ENCODE assay signal across 19 cellular contexts in the genomic region with DNA sequence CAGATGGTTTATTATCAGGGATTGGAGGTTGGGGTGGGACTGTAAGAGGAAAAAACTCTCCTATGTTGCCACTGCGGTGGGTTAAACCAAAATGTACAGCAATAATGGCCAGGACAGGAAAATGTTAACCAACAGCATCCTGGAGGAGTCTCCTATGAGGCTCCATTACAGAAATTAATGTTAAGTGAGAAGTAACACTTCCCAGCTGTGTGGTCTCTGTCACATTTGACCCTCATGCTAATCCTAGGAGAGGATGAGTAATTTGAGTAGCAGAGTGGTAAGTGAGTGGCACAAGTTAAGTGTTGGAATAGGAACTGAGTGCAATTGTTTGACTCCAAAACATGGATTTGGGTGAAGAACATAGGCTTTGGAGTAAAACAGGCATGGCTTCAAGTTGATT. TPM values are rescaled to one million over a fixed set of nuclear protein-coding genes. Genes with fewer than 3 reads are reported as not detected.
DNase-seq lines count a peak whose midpoint lies in the region; ATAC-seq and TF ChIP-seq lines count a peak whose summit lies in the region.
"Had no signal": no experiment of that assay in that cellular context is flagged by ENCODE, and none has a peak within 500 bp of the region (broad histone marks: within the 10 kb centered on the region; RNA-seq: fewer than 3 reads in every experiment).

No MANE protein-coding gene starts in this region.

- H3K4me1 ChIP-seq in right atrium auricular region (peaks cover 0 to 45% of the 10 kb centered on the region in 2 donors), gastrocnemius medialis (peaks cover 16 to 21% of the 10 kb centered on the region in 2 donors)
- peaks cover 31 to 33% of the 10 kb centered on the region in 2 donors for H3K4me1 ChIP-seq in naive thymus-derived CD4-positive, alpha-beta T cell (ENCODE audit: control insufficient read depth in 2 of 2, insufficient read depth in 2 of 2, low read length in 2 of 2)
- H3K4me1 ChIP-seq: Caco-2 had no signal

- no peak overlapping the region for H3K4me3 ChIP-seq in right atrium auricular region
- no peak overlapping the region for H3K4me3 ChIP-seq in naive thymus-derived CD4-positive, alpha-beta T cell (ENCODE audit: low read length)
- H3K4me3 ChIP-seq in gastrocnemius medialis = no peak overlapping the region
- H3K4me3 ChIP-seq: stomach had no signal

- H3K9me3 ChIP-seq in right atrium auricular region = no peaks in the 10 kb centered on the region
- H3K9me3 ChIP-seq in naive thymus-derived CD4-positive, alpha-beta T cell (ENCODE audit: control insufficient read depth in 2 of 3, low read length in 3 of 3) = no peaks in the 10 kb centered on the region
- no peaks in the 10 kb centered on the region for H3K9me3 ChIP-seq in gastrocnemius medialis
- H3K9me3 ChIP-seq: Caco-2, stomach had no signal

- no peaks in the 10 kb centered on the region for H3K36me3 ChIP-seq in right atrium auricular region
- H3K36me3 ChIP-seq in naive thymus-derived CD4-positive, alpha-beta T cell (ENCODE audit: control insufficient read depth in 2 of 3, insufficient read depth in 3 of 3, low read length in 3 of 3) = peaks cover 0 to 26% (median 4%) of the 10 kb centered on the region in 3 experiments
- H3K36me3 ChIP-seq in gastrocnemius medialis = no peaks in the 10 kb centered on the region
- H3K36me3 ChIP-seq: stomach had no signal

- H3K27ac ChIP-seq in right atrium auricular region = peak overlapping the region; percentile 45 to 49
- peak overlapping the region; percentile 10 for H3K27ac ChIP-seq in naive thymus-derived CD4-positive, alpha-beta T cell (ENCODE audit: low read depth, low read length)
- H3K27ac ChIP-seq in gastrocnemius medialis = no peak overlapping the region
- H3K27ac ChIP-seq: stomach had no signal

- no peak overlapping the region for H3K4me3 Mint-ChIP-seq in activated CD8-positive, alpha-beta T cell treated with anti-CD3 and anti-CD28 coated beads for 36 hours
- H3K4me3 Mint-ChIP-seq in naive thymus-derived CD4-positive, alpha-beta T cell = no peak overlapping the region
- H3K4me3 Mint-ChIP-seq in chondrocyte (ENCODE audit: unreplicated experiment) = no peak overlapping the region
- H3K4me3 Mint-ChIP-seq: activated CD4-positive, alpha-beta T cell treated with anti-CD3 and anti-CD28 coated beads, Interleukin-2, amount 10 ng/mL, durations not matched to agents 7 days and 5 days; brain; mesothelial cell of epicardium; type B pancreatic cell had no signal

- peaks cover 74% of the 10 kb centered on the region for H3K36me3 Mint-ChIP-seq in activated CD8-positive, alpha-beta T cell treated with anti-CD3 and anti-CD28 coated beads for 36 hours (ENCODE audit: low read depth)
- peaks cover 0 to 56% (median 30%) of the 10 kb centered on the region in 5 donors for H3K36me3 Mint-ChIP-seq in naive thymus-derived CD4-positive, alpha-beta T cell
- H3K36me3 Mint-ChIP-seq in chondrocyte (ENCODE audit: low read depth) = no peaks in the 10 kb centered on the region
- H3K36me3 Mint-ChIP-seq: mesothelial cell of epicardium had no signal

- intact Hi-C loops in Right ventricle myocardium superior (cut with DNase I) = no loop called here
- intact Hi-C loops in activated CD8-positive, alpha-beta T cell treated with anti-CD3 and anti-CD28 coated beads for 36 hours (cut with micrococcal nuclease) = no loop called here
- intact Hi-C loops in naive thymus-derived CD4-positive, alpha-beta T cell (cut with micrococcal nuclease) = loop anchor here in 1 of 2 donors (1.0 kb wide), 1 partner anchor 8 kb away; no protein-coding TSS in a partner anchor
- intact Hi-C loops in gastrocnemius medialis (cut with DNase I; ENCODE audit: low total_unique reads) = no loop called here

- peak overlapping the region; percentile 62 for H3K27ac Mint-ChIP-seq in activated CD8-positive, alpha-beta T cell treated with anti-CD3 and anti-CD28 coated beads for 36 hours
- peak overlapping the region in 8 of 9 donors; percentile 20 to 94 (median 69) for H3K27ac Mint-ChIP-seq in naive thymus-derived CD4-positive, alpha-beta T cell
- no peak overlapping the region for H3K27ac Mint-ChIP-seq in chondrocyte (ENCODE audit: unreplicated experiment)
- H3K27ac Mint-ChIP-seq: activated CD4-positive, alpha-beta T cell treated with anti-CD3 and anti-CD28 coated beads, Interleukin-2, amount 10 ng/mL, durations not matched to agents 7 days and 5 days; mesothelial cell of epicardium had no signal

- DNase-seq in right atrium auricular region (ENCODE audit: low spot score) = no peak
- no peak for DNase-seq in Right ventricle myocardium superior
- DNase-seq in activated CD8-positive, alpha-beta T cell treated with anti-CD3 and anti-CD28 coated beads for 36 hours = no peak
- no peak for DNase-seq in naive thymus-derived CD4-positive, alpha-beta T cell
- no peak for DNase-seq in chondrocyte (ENCODE audit: low spot score)
- DNase-seq in gastrocnemius medialis = no peak
- DNase-seq in NCI-H2107 (lab: John Stamatoyannopoulos, UW) = no peak
- DNase-seq: activated CD4-positive, alpha-beta T cell treated with anti-CD3 and anti-CD28 coated beads, Interleukin-2, amount 10 ng/mL, durations not matched to agents 7 days and 5 days; AML-193; Caco-2; EL; Kasumi-1; left colon; NCI-H1092 treated with DMSO at 0.1 percent for 48 hours; NCI-H526; stomach had no signal

- H3K27me3 Mint-ChIP-seq in activated CD8-positive, alpha-beta T cell treated with anti-CD3 and anti-CD28 coated beads for 36 hours = no peaks in the 10 kb centered on the region
- H3K27me3 Mint-ChIP-seq in naive thymus-derived CD4-positive, alpha-beta T cell = no peaks in the 10 kb centered on the region
- no peaks in the 10 kb centered on the region for H3K27me3 Mint-ChIP-seq in chondrocyte (ENCODE audit: low read depth)
- H3K27me3 Mint-ChIP-seq: activated CD4-positive, alpha-beta T cell treated with anti-CD3 and anti-CD28 coated beads, Interleukin-2, amount 10 ng/mL, durations not matched to agents 7 days and 5 days; brain; type B pancreatic cell had no signal

- POLR2A ChIA-PET in activated CD8-positive, alpha-beta T cell treated with anti-CD3 and anti-CD28 coated beads for 36 hours (lab: Charles Lee) = interaction anchor here (1.1 kb wide), 1 partner anchor 20 kb away, joined by 3 read pairs; no protein-coding TSS in a partner anchor
- POLR2A ChIA-PET in naive thymus-derived CD4-positive, alpha-beta T cell (lab: Charles Lee) = interaction anchor here (0.6 to 0.7 kb wide), 2 partner anchors 34 to 817 kb away, joined by 3 read pairs; no protein-coding TSS in a partner anchor

- TF ChIP-seq CTCF in right atrium auricular region (IDR thresholded peaks at IDR 0.05) (no peak), chondrocyte (IDR thresholded peaks at IDR 0.05) (no peak), gastrocnemius medialis (IDR thresholded peaks at IDR 0.05 in 4 of 5, conservative IDR thresholded peaks at IDR 0.05 in 1 of 5) (no peak)
- no peak for TF ChIP-seq CTCF in activated CD8-positive, alpha-beta T cell treated with anti-CD3 and anti-CD28 coated beads for 36 hours (IDR thresholded peaks at IDR 0.05)

- ATAC-seq in Right ventricle myocardium superior (ENCODE audit: poor library complexity) (no peak), gastrocnemius medialis (no peak)
- ATAC-seq in activated CD8-positive, alpha-beta T cell treated with anti-CD3 and anti-CD28 coated beads for 36 hours = no peak
- ATAC-seq in naive thymus-derived CD4-positive, alpha-beta T cell = no peak
- ATAC-seq: left colon had no signal

- H3K4me1 Mint-ChIP-seq in activated CD8-positive, alpha-beta T cell treated with anti-CD3 and anti-CD28 coated beads for 36 hours (ENCODE audit: low read depth) = peaks cover 78% of the 10 kb centered on the region
- H3K4me1 Mint-ChIP-seq in naive thymus-derived CD4-positive, alpha-beta T cell = peaks cover 54 to 89% (median 81%) of the 10 kb centered on the region in 7 donors
- H3K4me1 Mint-ChIP-seq in chondrocyte (ENCODE audit: low read depth) = peaks cover 9% of the 10 kb centered on the region

- in situ Hi-C loops in gastrocnemius medialis (cut with MboI; ENCODE audit: low sequenced_read_pairs in 4 of 4) = no loop called here

- no peak for TF ChIP-seq POLR2A in gastrocnemius medialis (IDR thresholded peaks at IDR 0.05)

- CTCF ChIA-PET in activated CD8-positive, alpha-beta T cell treated with anti-CD3 and anti-CD28 coated beads for 36 hours (lab: Charles Lee) = interaction anchor here (1.8 kb wide), 1 partner anchor 37 kb away, joined by 5 read pairs; no protein-coding TSS in a partner anchor
- CTCF ChIA-PET in naive thymus-derived CD4-positive, alpha-beta T cell (lab: Charles Lee) = interaction anchor here (0.9 kb wide), 1 partner anchor 36 kb away, joined by 3 read pairs; no protein-coding TSS in a partner anchor

- H3K27me3 ChIP-seq in right atrium auricular region = no peaks in the 10 kb centered on the region
- H3K27me3 ChIP-seq in naive thymus-derived CD4-positive, alpha-beta T cell (ENCODE audit: control insufficient read depth in 2 of 2, insufficient read depth in 2 of 2, low read length in 2 of 2) = no peaks in the 10 kb centered on the region
- H3K27me3 ChIP-seq in gastrocnemius medialis = no peaks in the 10 kb centered on the region
- H3K27me3 ChIP-seq: stomach had no signal

- H3K9me3 Mint-ChIP-seq in activated CD8-positive, alpha-beta T cell treated with anti-CD3 and anti-CD28 coated beads for 36 hours = no peaks in the 10 kb centered on the region
- peaks cover 0 to 3% (median 0%) of the 10 kb centered on the region in 11 donors for H3K9me3 Mint-ChIP-seq in naive thymus-derived CD4-positive, alpha-beta T cell
- H3K9me3 Mint-ChIP-seq in chondrocyte (ENCODE audit: low read depth) = no peaks in the 10 kb centered on the region
- H3K9me3 Mint-ChIP-seq: activated CD4-positive, alpha-beta T cell treated with anti-CD3 and anti-CD28 coated beads, Interleukin-2, amount 10 ng/mL, durations not matched to agents 7 days and 5 days; mesothelial cell of epicardium; type B pancreatic cell had no signal

RNA-seq across cellular contexts. Expression of a gene that starts 39.0 kb away (rescaled TPM):
- 10 to 100 TPM; 16.1 to 21.7 TPM for total RNA-seq in right atrium auricular region
- total RNA-seq in Right ventricle myocardium superior = 15.0 TPM
- 10 to 100 TPM; 63.0 to 66.5 TPM for total RNA-seq in activated CD8-positive, alpha-beta T cell treated with anti-CD3 and anti-CD28 coated beads for 36 hours
- total RNA-seq in naive thymus-derived CD4-positive, alpha-beta T cell = 10 to 100 TPM; 79.6 to 99.7 (median 87.0) TPM
- 10 to 100 TPM; 78.8 to 94.7 TPM for polyA plus RNA-seq in naive thymus-derived CD4-positive, alpha-beta T cell
- total RNA-seq in chondrocyte = 2.8 to 6.9 TPM (median 5.2 TPM) in 3 replicates
- 10 to 100 TPM in 1 of 4 donors, 1 to 10 TPM in 3; 3.1 to 11.6 (median 5.7) TPM for total RNA-seq in gastrocnemius medialis

Comparison
In these comparisons a context has a peak if more than half of its experiments do, and no peak if none do; other contexts are left out.
1. H3K27ac ChIP-seq: peak in right atrium auricular region (2 of 2) and naive thymus-derived CD4-positive, alpha-beta T cell (single experiment); none in gastrocnemius medialis (0 of 4).